In the genomic region with DNA sequence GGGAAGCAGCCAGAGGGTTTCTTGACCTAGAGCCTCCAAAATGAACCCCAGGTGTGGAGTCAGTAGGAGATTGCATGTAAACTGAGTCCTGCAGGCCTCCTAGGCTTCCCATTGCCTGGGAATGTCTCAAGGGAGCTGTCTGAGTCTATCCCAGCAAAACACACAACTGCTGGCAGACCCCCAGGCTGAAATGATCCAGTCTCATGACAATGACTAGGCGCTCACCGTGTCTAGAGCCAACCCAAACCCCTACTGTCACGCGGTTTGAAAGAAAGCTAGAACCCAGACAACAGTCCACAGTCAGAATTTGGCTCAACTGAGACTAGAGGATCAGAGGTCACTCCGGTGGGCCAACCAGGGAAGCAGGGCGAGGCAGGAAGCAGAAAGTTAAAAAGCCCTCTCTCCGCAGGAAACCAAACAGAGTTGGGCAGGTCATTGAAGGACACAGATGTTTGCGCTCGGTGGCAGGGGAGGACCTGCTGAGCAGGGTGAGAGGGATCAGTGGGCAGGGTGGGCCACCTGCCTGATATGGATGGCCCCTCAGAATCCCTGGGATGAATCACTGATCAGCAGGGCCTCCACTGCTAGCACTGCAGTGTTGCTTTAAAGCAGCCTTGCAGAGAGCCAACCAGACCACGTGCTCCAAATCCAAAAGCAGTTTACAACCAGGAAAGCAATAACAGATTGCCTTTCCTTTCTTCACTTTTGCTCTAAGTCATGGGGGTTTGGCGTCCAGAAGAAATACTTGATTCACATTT, we compare ENCODE assay signal across 10 cellular contexts. TPM values are rescaled to one million over a fixed set of nuclear protein-coding genes. Genes with fewer than 3 reads are reported as not detected.
DNase-seq lines count a peak whose midpoint lies in the region; ATAC-seq and TF ChIP-seq lines count a peak whose summit lies in the region.
"Had no signal": no experiment of that assay in that cellular context is flagged by ENCODE, and none has a peak within 500 bp of the region (broad histone marks: within the 10 kb centered on the region; RNA-seq: fewer than 3 reads in every experiment).

No MANE protein-coding gene starts in this region.

- H3K79me2 ChIP-seq in GM23248 (ENCODE audit: insufficient read depth) = peaks cover 98% of the 10 kb centered on the region

- H3K4me1 ChIP-seq in GM23248 (ENCODE audit: insufficient read depth) (peaks cover 96% of the 10 kb centered on the region), right atrium auricular region (peaks cover 0 to 98% of the 10 kb centered on the region in 2 donors), sigmoid colon (peaks cover 0 to 100% (median 97%) of the 10 kb centered on the region in 4 donors)

- TF ChIP-seq POLR2A in sigmoid colon (IDR thresholded peaks at IDR 0.05) = no peak

- in situ Hi-C loops in GM23248 (cut with MboI) = no loop called here

- H3K9me2 ChIP-seq in GM23248 (ENCODE audit: insufficient read depth) = no peaks in the 10 kb centered on the region

- peaks cover 89% of the 10 kb centered on the region for H3K4me1 Mint-ChIP-seq in activated naive CD8-positive, alpha-beta T cell (ENCODE audit: low read depth)

- peak overlapping the region; percentile 97 for H3K27ac Mint-ChIP-seq in activated naive CD8-positive, alpha-beta T cell

- TF ChIP-seq CTCF in right atrium auricular region (IDR thresholded peaks at IDR 0.05) (no peak), sigmoid colon (IDR thresholded peaks at IDR 0.05) (no peak)

- intact Hi-C loops in sigmoid colon (cut with DNase I) = loop anchor here (10.0 kb wide), 1 partner anchor 161 kb away; a partner anchor contains a TSS

- 18 to 19% methylated on average over 11 of the region's 11 CpGs for WGBS in GM23248 (ENCODE audit: low coverage in 1 of 2, low lambda C conversion rate in 2 of 2, missing lambda C conversion rate in 2 of 2), 2 experiments
- 34 to 53% methylated on average over 11 of the region's 11 CpGs for WGBS in sigmoid colon, 2 donors

- H3K27me3 ChIP-seq in GM23248 (replicated peaks; ENCODE audit: insufficient read depth) (no peaks in the 10 kb centered on the region), right atrium auricular region (no peaks in the 10 kb centered on the region), sigmoid colon (no peaks in the 10 kb centered on the region)

- peak overlapping the region; percentile 78 for H3K4me3 Mint-ChIP-seq in activated naive CD8-positive, alpha-beta T cell

- H3K4me3 ChIP-seq in GM23248 = peak overlapping the region; percentile 3; the same call in 1 of the 2 replicates
- no peak overlapping the region for H3K4me3 ChIP-seq in right atrium auricular region
- peak overlapping the region in 3 of 4 donors; percentile 2 to 27 (median 9) for H3K4me3 ChIP-seq in sigmoid colon

- no peak overlapping the region for H2AFZ ChIP-seq in GM23248

- H3K9me3 ChIP-seq in GM23248 (ENCODE audit: low read depth) (no peaks in the 10 kb centered on the region), right atrium auricular region (no peaks in the 10 kb centered on the region), sigmoid colon (no peaks in the 10 kb centered on the region)

- DNase-seq in GM23248 (peak; percentile 72), right atrium auricular region (ENCODE audit: low spot score) (no peak), sigmoid colon (peak; percentile 94), GF-D8 (lab: John Stamatoyannopoulos, UW) (no peak)
- DNase-seq in activated CD8-positive, alpha-beta memory T cell treated with anti-CD3 and anti-CD28 coated beads for 24 hours = no peak
- DNase-seq: naive B cell, NCI-H1417 had no signal

- H3K36me3 ChIP-seq in GM23248 (ENCODE audit: low read depth) (peaks cover 7% of the 10 kb centered on the region; the same call in 1 of the 2 replicates), right atrium auricular region (peaks cover 13% of the 10 kb centered on the region), sigmoid colon (peaks cover 0 to 8% (median 2%) of the 10 kb centered on the region in 4 donors)

- H3K36me3 Mint-ChIP-seq in activated naive CD8-positive, alpha-beta T cell = peaks cover 10% of the 10 kb centered on the region
- H3K36me3 Mint-ChIP-seq: naive B cell had no signal

- ATAC-seq in GM18511 (IDR thresholded peaks at IDR 0.05; ENCODE audit: unreplicated experiment) (no peak), HG03457 (IDR thresholded peaks at IDR 0.05; ENCODE audit: unreplicated experiment) (no peak)

- H3K9ac ChIP-seq in GM23248 = peak overlapping the region; percentile 61

- H3K27me3 Mint-ChIP-seq in activated naive CD8-positive, alpha-beta T cell = no peaks in the 10 kb centered on the region

- TF ChIP-seq EP300 in sigmoid colon (IDR thresholded peaks at IDR 0.05) = no peak

- H3K4me2 ChIP-seq in GM23248 (ENCODE audit: unreplicated experiment) = peak overlapping the region; percentile 67

- no peaks in the 10 kb centered on the region for H3K9me3 Mint-ChIP-seq in activated naive CD8-positive, alpha-beta T cell (ENCODE audit: low read depth)
- H3K9me3 Mint-ChIP-seq: naive B cell had no signal

- H3K27ac ChIP-seq in GM23248 = peak overlapping the region; percentile 76
- peak overlapping the region; percentile 66 to 92 for H3K27ac ChIP-seq in right atrium auricular region
- peak overlapping the region; percentile 98 to 100 (median 100) for H3K27ac ChIP-seq in sigmoid colon

- H3F3A ChIP-seq in GM23248 (ENCODE audit: insufficient read depth) = peaks cover 93% of the 10 kb centered on the region

- peaks cover 48% of the 10 kb centered on the region for H4K20me1 ChIP-seq in GM23248 (ENCODE audit: insufficient read depth)

RNA-seq across cellular contexts. Expression of a gene that starts 23.8 kb away (rescaled TPM):
- 403 and 414 TPM in 2 replicates for total RNA-seq in GM23248 (2014; rRNA removed; shearing (Covaris generic))
- polyA plus RNA-seq in GM23248 (2016; fragmentation: Nextera tagmentation; extraction: Ambion mirVana) (593 and 597 TPM in 2 replicates), sigmoid colon (10 to 100 TPM; 20.1 to 98.1 (median 24.0) TPM)
- total RNA-seq in right atrium auricular region (100 to 1,000 TPM; 170 to 316 TPM), sigmoid colon (1,000 to 10,000 TPM in 1 of 4 donors, 100 to 1,000 TPM in 3; 372 to 1,069 (median 688) TPM)

Comparison
In these comparisons a context has a peak if more than half of its experiments do, and no peak if none do; other contexts are left out.
1. DNase-seq: peak in GM23248 (single experiment) and sigmoid colon (single experiment); none in right atrium auricular region (single experiment), activated CD8-positive, alpha-beta memory T cell treated with anti-CD3 and anti-CD28 coated beads for 24 hours (single experiment) and GF-D8 (single experiment).
2. H3K4me3 ChIP-seq: peak in GM23248 (single experiment) and sigmoid colon (3 of 4); none in right atrium auricular region (0 of 2).
3. Peak in every context shown above with its lines, with median percentiles within 50 percentile points of each other: H3K27ac ChIP-seq.